Comparison of ENCODE assay signal across 1 cellular context in the genomic region with DNA sequence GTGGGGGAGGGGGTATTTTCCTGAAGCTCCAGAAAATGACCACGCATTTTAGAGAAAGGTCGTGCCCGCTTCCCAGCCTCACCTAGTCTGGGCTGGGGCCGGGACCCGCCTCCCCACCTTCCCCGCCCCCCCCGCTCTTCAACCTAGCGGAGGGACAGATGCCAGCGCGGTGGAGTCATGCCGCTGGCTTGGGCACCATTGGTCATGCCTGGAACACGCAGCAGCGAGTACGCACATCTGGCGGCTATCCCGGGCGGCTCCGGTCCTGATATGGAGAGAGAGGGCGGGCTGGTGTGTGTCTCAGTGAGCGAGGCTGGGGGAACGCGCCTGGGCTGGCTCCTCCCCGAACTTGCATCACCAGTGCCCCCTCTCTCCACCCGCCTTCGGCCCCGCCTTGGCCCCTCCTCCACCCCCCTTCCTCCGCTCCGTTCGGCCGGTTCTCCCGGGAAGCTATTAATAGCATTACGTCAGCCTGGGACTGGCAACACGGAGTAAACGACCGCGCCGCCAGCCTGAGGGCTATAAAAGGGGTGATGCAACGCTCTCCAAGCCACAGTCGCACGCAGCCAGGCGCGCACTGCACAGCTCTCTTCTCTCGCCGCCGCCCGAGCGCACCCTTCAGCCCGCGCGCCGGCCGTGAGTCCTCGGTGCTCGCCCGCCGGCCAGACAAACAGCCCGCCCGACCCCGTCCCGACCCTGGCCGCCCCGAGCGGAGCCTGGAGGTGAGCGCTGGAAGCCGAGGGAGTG.
A peak's percentile ranks its signal among the peaks of the same experiment; 100 is the strongest.
TF ChIP-seq lines count a peak whose summit lies in the region.

A gene with protein sequence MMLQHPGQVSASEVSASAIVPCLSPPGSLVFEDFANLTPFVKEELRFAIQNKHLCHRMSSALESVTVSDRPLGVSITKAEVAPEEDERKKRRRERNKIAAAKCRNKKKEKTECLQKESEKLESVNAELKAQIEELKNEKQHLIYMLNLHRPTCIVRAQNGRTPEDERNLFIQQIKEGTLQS (plus strand): TSS at position 553 of the 747 bp plus-strand sequence. CDS start 6,261 bp downstream, outside the sequence.

TF ChIP-seq in HepG2, 621 proteins besides CTCF, POLR2A, EP300 and RAD21 (continued from another document and continues in another):
- TF ChIP-seq, protein P1, sequence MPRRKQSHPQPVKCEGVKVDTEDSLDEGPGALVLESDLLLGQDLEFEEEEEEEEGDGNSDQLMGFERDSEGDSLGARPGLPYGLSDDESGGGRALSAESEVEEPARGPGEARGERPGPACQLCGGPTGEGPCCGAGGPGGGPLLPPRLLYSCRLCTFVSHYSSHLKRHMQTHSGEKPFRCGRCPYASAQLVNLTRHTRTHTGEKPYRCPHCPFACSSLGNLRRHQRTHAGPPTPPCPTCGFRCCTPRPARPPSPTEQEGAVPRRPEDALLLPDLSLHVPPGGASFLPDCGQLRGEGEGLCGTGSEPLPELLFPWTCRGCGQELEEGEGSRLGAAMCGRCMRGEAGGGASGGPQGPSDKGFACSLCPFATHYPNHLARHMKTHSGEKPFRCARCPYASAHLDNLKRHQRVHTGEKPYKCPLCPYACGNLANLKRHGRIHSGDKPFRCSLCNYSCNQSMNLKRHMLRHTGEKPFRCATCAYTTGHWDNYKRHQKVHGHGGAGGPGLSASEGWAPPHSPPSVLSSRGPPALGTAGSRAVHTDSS (CRISPR knock-in tag; conservative IDR thresholded peaks at IDR 0.05) = no peak
- TF ChIP-seq, protein P2, sequence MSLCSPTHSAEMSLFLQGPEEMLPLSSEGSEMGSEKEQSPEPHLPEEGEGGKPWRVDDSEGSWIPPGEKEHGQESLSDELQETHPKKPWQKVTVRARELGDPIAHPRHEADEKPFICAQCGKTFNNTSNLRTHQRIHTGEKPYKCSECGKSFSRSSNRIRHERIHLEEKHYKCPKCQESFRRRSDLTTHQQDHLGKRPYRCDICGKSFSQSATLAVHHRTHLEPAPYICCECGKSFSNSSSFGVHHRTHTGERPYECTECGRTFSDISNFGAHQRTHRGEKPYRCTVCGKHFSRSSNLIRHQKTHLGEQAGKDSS (CRISPR knock-in tag; IDR thresholded peaks at IDR 0.05; ENCODE audit: borderline replicate concordance, low read depth) = no peak; the same call in 1 of the 2 replicates
- TF ChIP-seq FOXP1 (IDR thresholded peaks at IDR 0.05) (no peak), FOXP1 (CRISPR knock-in tag; IDR thresholded peaks at IDR 0.05) (peak; percentile 48; the same call in 1 of the 2 replicates), PAX8 (CRISPR knock-in tag; IDR thresholded peaks at IDR 0.05; ENCODE audit: borderline replicate concordance) (no peak), ZNF768 (CRISPR knock-in tag; IDR thresholded peaks at IDR 0.05) (peak; percentile 47; the same call in 1 of the 2 replicates), PRMT3 (CRISPR knock-in tag; IDR thresholded peaks at IDR 0.05; ENCODE audit: borderline replicate concordance, low read depth) (peak; percentile 89; the same call in 1 of the 2 replicates), ZNF670 (CRISPR knock-in tag; IDR thresholded peaks at IDR 0.05; ENCODE audit: borderline replicate concordance) (no peak), SKI (IDR thresholded peaks at IDR 0.05; ENCODE audit: partially characterized antibody) (peak; percentile 72), EHMT2 (IDR thresholded peaks at IDR 0.05; ENCODE audit: borderline replicate concordance, low read depth, low read length) (no peak), TRIM24 (CRISPR knock-in tag; IDR thresholded peaks at IDR 0.05) (0 out of 2 replicates have a peak, but pooled peaks have one; percentile 48), SNAPC2 (CRISPR knock-in tag; IDR thresholded peaks at IDR 0.05) (peak; percentile 76), JUNB (CRISPR knock-in tag; IDR thresholded peaks at IDR 0.05; ENCODE audit: borderline replicate concordance) (0 out of 2 replicates have a peak, but pooled peaks have one; percentile 48), HNRNPH1 (optimal IDR thresholded peaks at IDR 0.05; ENCODE audit: low read depth, low read length) (no peak), RXRB (CRISPR knock-in tag; IDR thresholded peaks at IDR 0.05; ENCODE audit: borderline replicate concordance) (peak; percentile 59), NCOR1 (IDR thresholded peaks at IDR 0.05; ENCODE audit: borderline replicate concordance, low read length) (no peak), ZFP36L2 (CRISPR knock-in tag; IDR thresholded peaks at IDR 0.05) (no peak), ZNF430 (CRISPR knock-in tag; IDR thresholded peaks at IDR 0.05) (peak; percentile 74; the same call in 1 of the 2 replicates), ZNF775 (CRISPR knock-in tag; IDR thresholded peaks at IDR 0.05; ENCODE audit: borderline replicate concordance) (no peak), RFXAP (CRISPR knock-in tag; IDR thresholded peaks at IDR 0.05; ENCODE audit: borderline replicate concordance) (peak; percentile 58; the same call in 1 of the 2 replicates), ETV6 (CRISPR knock-in tag; conservative IDR thresholded peaks at IDR 0.05) (peak; percentile 57; the same call in 1 of the 2 replicates)
- TF ChIP-seq, protein P3, sequence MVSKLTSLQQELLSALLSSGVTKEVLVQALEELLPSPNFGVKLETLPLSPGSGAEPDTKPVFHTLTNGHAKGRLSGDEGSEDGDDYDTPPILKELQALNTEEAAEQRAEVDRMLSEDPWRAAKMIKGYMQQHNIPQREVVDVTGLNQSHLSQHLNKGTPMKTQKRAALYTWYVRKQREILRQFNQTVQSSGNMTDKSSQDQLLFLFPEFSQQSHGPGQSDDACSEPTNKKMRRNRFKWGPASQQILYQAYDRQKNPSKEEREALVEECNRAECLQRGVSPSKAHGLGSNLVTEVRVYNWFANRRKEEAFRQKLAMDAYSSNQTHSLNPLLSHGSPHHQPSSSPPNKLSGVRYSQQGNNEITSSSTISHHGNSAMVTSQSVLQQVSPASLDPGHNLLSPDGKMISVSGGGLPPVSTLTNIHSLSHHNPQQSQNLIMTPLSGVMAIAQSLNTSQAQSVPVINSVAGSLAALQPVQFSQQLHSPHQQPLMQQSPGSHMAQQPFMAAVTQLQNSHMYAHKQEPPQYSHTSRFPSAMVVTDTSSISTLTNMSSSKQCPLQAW (CRISPR knock-in tag; IDR thresholded peaks at IDR 0.05) = peak; percentile 69
- TF ChIP-seq, protein P4, sequence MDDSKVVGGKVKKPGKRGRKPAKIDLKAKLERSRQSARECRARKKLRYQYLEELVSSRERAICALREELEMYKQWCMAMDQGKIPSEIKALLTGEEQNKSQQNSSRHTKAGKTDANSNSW (CRISPR knock-in tag; IDR thresholded peaks at IDR 0.05; ENCODE audit: borderline replicate concordance) = no peak
- TF ChIP-seq, protein P5, sequence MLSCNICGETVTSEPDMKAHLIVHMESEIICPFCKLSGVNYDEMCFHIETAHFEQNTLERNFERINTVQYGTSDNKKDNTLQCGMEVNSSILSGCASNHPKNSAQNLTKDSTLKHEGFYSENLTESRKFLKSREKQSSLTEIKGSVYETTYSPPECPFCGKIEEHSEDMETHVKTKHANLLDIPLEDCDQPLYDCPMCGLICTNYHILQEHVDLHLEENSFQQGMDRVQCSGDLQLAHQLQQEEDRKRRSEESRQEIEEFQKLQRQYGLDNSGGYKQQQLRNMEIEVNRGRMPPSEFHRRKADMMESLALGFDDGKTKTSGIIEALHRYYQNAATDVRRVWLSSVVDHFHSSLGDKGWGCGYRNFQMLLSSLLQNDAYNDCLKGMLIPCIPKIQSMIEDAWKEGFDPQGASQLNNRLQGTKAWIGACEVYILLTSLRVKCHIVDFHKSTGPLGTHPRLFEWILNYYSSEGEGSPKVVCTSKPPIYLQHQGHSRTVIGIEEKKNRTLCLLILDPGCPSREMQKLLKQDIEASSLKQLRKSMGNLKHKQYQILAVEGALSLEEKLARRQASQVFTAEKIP (CRISPR knock-in tag; IDR thresholded peaks at IDR 0.05; ENCODE audit: borderline replicate concordance) = no peak
- TF ChIP-seq, protein P6, sequence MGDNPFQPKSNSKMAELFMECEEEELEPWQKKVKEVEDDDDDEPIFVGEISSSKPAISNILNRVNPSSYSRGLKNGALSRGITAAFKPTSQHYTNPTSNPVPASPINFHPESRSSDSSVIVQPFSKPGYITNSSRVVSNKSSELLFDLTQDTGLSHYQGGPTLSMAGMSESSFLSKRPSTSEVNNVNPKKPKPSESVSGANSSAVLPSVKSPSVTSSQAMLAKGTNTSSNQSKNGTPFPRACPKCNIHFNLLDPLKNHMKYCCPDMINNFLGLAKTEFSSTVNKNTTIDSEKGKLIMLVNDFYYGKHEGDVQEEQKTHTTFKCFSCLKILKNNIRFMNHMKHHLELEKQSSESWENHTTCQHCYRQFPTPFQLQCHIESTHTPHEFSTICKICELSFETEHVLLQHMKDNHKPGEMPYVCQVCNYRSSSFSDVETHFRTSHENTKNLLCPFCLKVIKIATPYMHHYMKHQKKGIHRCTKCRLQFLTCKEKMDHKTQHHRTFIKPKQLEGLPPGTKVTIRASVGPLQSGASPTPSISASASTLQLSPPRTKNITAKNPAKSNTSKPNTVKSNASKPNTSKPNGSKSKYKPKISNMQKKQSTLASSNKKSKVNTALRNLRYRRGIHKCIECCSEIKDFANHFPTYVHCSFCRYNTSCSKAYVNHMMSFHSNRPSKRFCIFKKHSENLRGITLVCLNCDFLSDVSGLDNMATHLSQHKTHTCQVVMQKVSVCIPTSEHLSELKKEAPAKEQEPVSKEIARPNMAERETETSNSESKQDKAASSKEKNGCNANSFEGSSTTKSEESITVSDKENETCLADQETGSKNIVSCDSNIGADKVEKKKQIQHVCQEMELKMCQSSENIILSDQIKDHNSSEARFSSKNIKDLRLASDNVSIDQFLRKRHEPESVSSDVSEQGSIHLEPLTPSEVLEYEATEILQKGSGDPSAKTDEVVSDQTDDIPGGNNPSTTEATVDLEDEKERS (CRISPR knock-in tag; IDR thresholded peaks at IDR 0.05) = no peak
- TF ChIP-seq, protein P7, sequence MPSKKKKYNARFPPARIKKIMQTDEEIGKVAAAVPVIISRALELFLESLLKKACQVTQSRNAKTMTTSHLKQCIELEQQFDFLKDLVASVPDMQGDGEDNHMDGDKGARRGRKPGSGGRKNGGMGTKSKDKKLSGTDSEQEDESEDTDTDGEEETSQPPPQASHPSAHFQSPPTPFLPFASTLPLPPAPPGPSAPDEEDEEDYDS (CRISPR knock-in tag; IDR thresholded peaks at IDR 0.05) = peak; percentile 91
- TF ChIP-seq, protein P8, sequence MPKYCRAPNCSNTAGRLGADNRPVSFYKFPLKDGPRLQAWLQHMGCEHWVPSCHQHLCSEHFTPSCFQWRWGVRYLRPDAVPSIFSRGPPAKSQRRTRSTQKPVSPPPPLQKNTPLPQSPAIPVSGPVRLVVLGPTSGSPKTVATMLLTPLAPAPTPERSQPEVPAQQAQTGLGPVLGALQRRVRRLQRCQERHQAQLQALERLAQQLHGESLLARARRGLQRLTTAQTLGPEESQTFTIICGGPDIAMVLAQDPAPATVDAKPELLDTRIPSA (CRISPR knock-in tag; IDR thresholded peaks at IDR 0.05; ENCODE audit: borderline replicate concordance) = no peak; the same call in 1 of the 2 replicates
- TF ChIP-seq, protein P9, sequence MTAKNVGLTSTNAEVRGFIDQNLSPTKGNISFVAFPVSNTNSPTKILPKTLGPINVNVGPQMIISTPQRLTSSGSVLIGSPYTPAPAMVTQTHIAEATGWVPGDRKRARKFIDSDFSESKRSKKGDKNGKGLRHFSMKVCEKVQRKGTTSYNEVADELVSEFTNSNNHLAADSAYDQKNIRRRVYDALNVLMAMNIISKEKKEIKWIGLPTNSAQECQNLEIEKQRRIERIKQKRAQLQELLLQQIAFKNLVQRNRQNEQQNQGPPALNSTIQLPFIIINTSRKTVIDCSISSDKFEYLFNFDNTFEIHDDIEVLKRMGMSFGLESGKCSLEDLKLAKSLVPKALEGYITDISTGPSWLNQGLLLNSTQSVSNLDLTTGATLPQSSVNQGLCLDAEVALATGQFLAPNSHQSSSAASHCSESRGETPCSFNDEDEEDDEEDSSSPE (CRISPR knock-in tag; IDR thresholded peaks at IDR 0.05) = peak; percentile 54; the same call in 1 of the 2 replicates
- TF ChIP-seq, protein P10, sequence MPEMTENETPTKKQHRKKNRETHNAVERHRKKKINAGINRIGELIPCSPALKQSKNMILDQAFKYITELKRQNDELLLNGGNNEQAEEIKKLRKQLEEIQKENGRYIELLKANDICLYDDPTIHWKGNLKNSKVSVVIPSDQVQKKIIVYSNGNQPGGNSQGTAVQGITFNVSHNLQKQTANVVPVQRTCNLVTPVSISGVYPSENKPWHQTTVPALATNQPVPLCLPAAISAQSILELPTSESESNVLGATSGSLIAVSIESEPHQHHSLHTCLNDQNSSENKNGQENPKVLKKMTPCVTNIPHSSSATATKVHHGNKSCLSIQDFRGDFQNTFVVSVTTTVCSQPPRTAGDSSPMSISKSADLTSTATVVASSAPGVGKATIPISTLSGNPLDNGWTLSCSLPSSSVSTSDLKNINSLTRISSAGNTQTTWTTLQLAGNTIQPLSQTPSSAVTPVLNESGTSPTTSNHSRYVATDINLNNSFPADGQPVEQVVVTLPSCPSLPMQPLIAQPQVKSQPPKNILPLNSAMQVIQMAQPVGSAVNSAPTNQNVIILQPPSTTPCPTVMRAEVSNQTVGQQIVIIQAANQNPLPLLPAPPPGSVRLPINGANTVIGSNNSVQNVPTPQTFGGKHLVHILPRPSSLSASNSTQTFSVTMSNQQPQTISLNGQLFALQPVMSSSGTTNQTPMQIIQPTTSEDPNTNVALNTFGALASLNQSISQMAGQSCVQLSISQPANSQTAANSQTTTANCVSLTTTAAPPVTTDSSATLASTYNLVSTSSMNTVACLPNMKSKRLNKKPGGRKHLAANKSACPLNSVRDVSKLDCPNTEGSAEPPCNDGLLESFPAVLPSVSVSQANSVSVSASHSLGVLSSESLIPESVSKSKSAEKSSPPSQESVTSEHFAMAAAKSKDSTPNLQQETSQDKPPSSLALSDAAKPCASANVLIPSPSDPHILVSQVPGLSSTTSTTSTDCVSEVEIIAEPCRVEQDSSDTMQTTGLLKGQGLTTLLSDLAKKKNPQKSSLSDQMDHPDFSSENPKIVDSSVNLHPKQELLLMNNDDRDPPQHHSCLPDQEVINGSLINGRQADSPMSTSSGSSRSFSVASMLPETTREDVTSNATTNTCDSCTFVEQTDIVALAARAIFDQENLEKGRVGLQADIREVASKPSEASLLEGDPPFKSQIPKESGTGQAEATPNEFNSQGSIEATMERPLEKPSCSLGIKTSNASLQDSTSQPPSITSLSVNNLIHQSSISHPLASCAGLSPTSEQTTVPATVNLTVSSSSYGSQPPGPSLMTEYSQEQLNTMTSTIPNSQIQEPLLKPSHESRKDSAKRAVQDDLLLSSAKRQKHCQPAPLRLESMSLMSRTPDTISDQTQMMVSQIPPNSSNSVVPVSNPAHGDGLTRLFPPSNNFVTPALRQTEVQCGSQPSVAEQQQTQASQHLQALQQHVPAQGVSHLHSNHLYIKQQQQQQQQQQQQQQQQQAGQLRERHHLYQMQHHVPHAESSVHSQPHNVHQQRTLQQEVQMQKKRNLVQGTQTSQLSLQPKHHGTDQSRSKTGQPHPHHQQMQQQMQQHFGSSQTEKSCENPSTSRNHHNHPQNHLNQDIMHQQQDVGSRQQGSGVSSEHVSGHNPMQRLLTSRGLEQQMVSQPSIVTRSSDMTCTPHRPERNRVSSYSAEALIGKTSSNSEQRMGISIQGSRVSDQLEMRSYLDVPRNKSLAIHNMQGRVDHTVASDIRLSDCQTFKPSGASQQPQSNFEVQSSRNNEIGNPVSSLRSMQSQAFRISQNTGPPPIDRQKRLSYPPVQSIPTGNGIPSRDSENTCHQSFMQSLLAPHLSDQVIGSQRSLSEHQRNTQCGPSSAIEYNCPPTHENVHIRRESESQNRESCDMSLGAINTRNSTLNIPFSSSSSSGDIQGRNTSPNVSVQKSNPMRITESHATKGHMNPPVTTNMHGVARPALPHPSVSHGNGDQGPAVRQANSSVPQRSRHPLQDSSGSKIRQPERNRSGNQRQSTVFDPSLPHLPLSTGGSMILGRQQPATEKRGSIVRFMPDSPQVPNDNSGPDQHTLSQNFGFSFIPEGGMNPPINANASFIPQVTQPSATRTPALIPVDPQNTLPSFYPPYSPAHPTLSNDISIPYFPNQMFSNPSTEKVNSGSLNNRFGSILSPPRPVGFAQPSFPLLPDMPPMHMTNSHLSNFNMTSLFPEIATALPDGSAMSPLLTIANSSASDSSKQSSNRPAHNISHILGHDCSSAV (CRISPR knock-in tag; IDR thresholded peaks at IDR 0.05; ENCODE audit: borderline replicate concordance) = no peak
- TF ChIP-seq, protein P11, sequence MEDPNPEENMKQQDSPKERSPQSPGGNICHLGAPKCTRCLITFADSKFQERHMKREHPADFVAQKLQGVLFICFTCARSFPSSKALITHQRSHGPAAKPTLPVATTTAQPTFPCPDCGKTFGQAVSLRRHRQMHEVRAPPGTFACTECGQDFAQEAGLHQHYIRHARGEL (CRISPR knock-in tag; IDR thresholded peaks at IDR 0.05) = no peak
